ENCODE assay signal across 19 cellular contexts in genomic region chr18:49001111-49001510, GRCh38.
"Had no signal": no experiment of that assay in that cellular context is flagged by ENCODE, and none has a peak within 500 bp of the region (broad histone marks: within the 10 kb centered on the region; RNA-seq: fewer than 3 reads in every experiment).

No MANE protein-coding gene starts in this region.

- H3K36me3 Mint-ChIP-seq: activated naive CD4-positive, alpha-beta T cell treated with anti-CD3 and anti-CD28 coated beads, Interleukin-2, amount 50 U/mL, for 24 hours; T-cell had no signal

- H3K4me3 ChIP-seq: breast epithelium, SK-N-MC had no signal

- H3K9me3 Mint-ChIP-seq: activated CD4-positive, alpha-beta memory T cell treated with anti-CD3 and anti-CD28 coated beads, Interleukin-2, amount 10 ng/mL, durations not matched to agents 7 days and 5 days; activated naive CD4-positive, alpha-beta T cell treated with anti-CD3 and anti-CD28 coated beads, Interleukin-2, amount 50 U/mL, for 24 hours; T-cell had no signal

- H3K27ac ChIP-seq: breast epithelium, SK-N-MC, VCaP had no signal

- H3K27me3 ChIP-seq: breast epithelium had no signal

- H3K27ac Mint-ChIP-seq: activated CD4-positive, alpha-beta memory T cell treated with anti-CD3 and anti-CD28 coated beads, Interleukin-2, amount 10 ng/mL, durations not matched to agents 7 days and 5 days; T-cell had no signal

- H3K36me3 ChIP-seq: breast epithelium had no signal

- H3K4me3 Mint-ChIP-seq: activated CD4-positive, alpha-beta memory T cell treated with anti-CD3 and anti-CD28 coated beads, Interleukin-2, amount 10 ng/mL, durations not matched to agents 7 days and 5 days; activated naive CD4-positive, alpha-beta T cell treated with anti-CD3 and anti-CD28 coated beads, Interleukin-2, amount 50 U/mL, for 24 hours; T-cell had no signal

- H3K9me3 ChIP-seq: breast epithelium had no signal

- H3K27me3 Mint-ChIP-seq: activated naive CD4-positive, alpha-beta T cell treated with anti-CD3 and anti-CD28 coated beads, Interleukin-2, amount 50 U/mL, for 24 hours had no signal

- DNase-seq: activated CD4-positive, alpha-beta memory T cell treated with anti-CD3 and anti-CD28 coated beads, Interleukin-2, amount 10 ng/mL, durations not matched to agents 7 days and 5 days; activated CD4-positive, alpha-beta T cell treated with anti-CD3 and anti-CD28 coated beads, Interleukin-2, amount 50 U/mL, for 1 hour; activated CD4-positive, CD25-positive, alpha-beta regulatory T cell; activated CD8-positive, alpha-beta memory T cell treated with anti-CD3 and anti-CD28 coated beads, Interleukin-2, amount 50 U/mL, for 4 hours; caudate nucleus; KG1; NCI-H1092; NCI-H1417; NCI-H2029; NCI-H345; NCI-H510A; NCI-H526 treated with DMSO at 0.1 percent for 48 hours; NK-92 treated with Interleukin-12 subunit alpha and Interleukin-12 subunit beta, amount 100 ng/mL, for 24 hours; PC-3; T-cell had no signal
